In genomic region chr5:158423623-158424200, GRCh38 we compare ENCODE assay signal across 21 cellular contexts.
DNase-seq lines count a peak whose midpoint lies in the region; TF ChIP-seq lines count a peak whose summit lies in the region.
"Had no signal": no experiment of that assay in that cellular context is flagged by ENCODE, and none has a peak within 500 bp of the region (broad histone marks: within the 10 kb centered on the region; RNA-seq: fewer than 3 reads in every experiment).

No MANE protein-coding gene starts in this region.

- DNase-seq in AG09319 (ENCODE audit: extremely low read depth, low read depth), result peak; percentile 58
- DNase-seq in astrocyte of the cerebellum (ENCODE audit: low read depth), result peak; percentile 62
- DNase-seq in fibroblast of pulmonary artery (ENCODE audit: low read depth), result peak; percentile 36
- DNase-seq in myocyte (ENCODE audit: low read depth), result peak; percentile 51
- DNase-seq in stimulated activated CD4-positive, alpha-beta T cell treated with anti-CD3 and anti-CD28 coated beads, Interleukin-2, amount 100 ng/mL, for 48 hours, result no peak
- no peak for DNase-seq in iPS-NIHi11 (ENCODE audit: low spot score)
- DNase-seq in activated gamma-delta T cell treated with Interleukin-2 at 50 U/mL for 16 hours, result no peak
- no peak for DNase-seq in activated CD8-positive, alpha-beta memory T cell treated with anti-CD3 and anti-CD28 coated beads, Interleukin-2, amount 50 U/mL, for 4 hours
- DNase-seq: endodermal cell; mesendoderm; natural killer cell; NCI-H1092; NCI-H2081; NCI-H510A; RPMI8226; stimulated activated CD4-positive, alpha-beta T cell treated with anti-CD3 and anti-CD28 coated beads, Interleukin-4, amount 100 ng/mL, for 4 hours had no signal

- TF ChIP-seq CTCF in AG09319 (IDR thresholded peaks at IDR 0.05; ENCODE audit: low read depth, low read length) (no peak), astrocyte of the cerebellum (IDR thresholded peaks at IDR 0.05; ENCODE audit: low read depth, low read length, missing control alignments) (no peak), fibroblast of pulmonary artery (IDR thresholded peaks at IDR 0.05; ENCODE audit: low read length, missing control alignments) (no peak)

- H3K4me3 ChIP-seq in astrocyte of the cerebellum (ENCODE audit: low read depth, low read length), result no peak overlapping the region
- H3K4me3 ChIP-seq in fibroblast of pulmonary artery (replicated peaks; ENCODE audit: low read depth, low read length), result no peak overlapping the region
- H3K4me3 ChIP-seq: A549; BLaER1 treated with 17β-estradiol and CSF1 and Interleukin-3, amounts not matched to agents 10 nM and 100 nM; GM23338; smooth muscle cell; vagina had no signal

- in situ Hi-C loops in astrocyte of the cerebellum (cut with HindIII; ENCODE audit: low sequenced_read_pairs), result no loop called here

Comparison
In these comparisons a context has a peak if more than half of its experiments do, and no peak if none do; other contexts are left out.
1. DNase-seq: peak in AG09319 (single experiment), astrocyte of the cerebellum (single experiment), fibroblast of pulmonary artery (single experiment) and myocyte (single experiment); none in stimulated activated CD4-positive, alpha-beta T cell treated with anti-CD3 and anti-CD28 coated beads, Interleukin-2, amount 100 ng/mL, for 48 hours (0 of 2), iPS-NIHi11 (single experiment), activated gamma-delta T cell treated with Interleukin-2 at 50 U/mL for 16 hours (single experiment) and activated CD8-positive, alpha-beta memory T cell treated with anti-CD3 and anti-CD28 coated beads, Interleukin-2, amount 50 U/mL, for 4 hours (single experiment).